14 cellular contexts compared by ENCODE assay signal in genomic region chr1:64848812-64849211, GRCh38.
DNase-seq lines count a peak whose midpoint lies in the region; TF ChIP-seq lines count a peak whose summit lies in the region.
"Had no signal": no experiment of that assay in that cellular context is flagged by ENCODE, and none has a peak within 500 bp of the region (broad histone marks: within the 10 kb centered on the region; RNA-seq: fewer than 3 reads in every experiment).

No MANE protein-coding gene starts in this region.

- peaks cover 2% of the 10 kb centered on the region for H3K27me3 Mint-ChIP-seq in brain
- H3K27me3 Mint-ChIP-seq in HFFc6 (ENCODE audit: insufficient read depth), result no peaks in the 10 kb centered on the region; the same call in none of the 2 replicates

- peak; percentile 94 for DNase-seq in DMS 273 (lab: John Stamatoyannopoulos, UW; ENCODE audit: unreplicated experiment)
- DNase-seq in NCI-H1694 treated with DMSO at 0.1 percent for 48 hours (lab: John Stamatoyannopoulos, UW), result peak; percentile 99
- DNase-seq in retina, result peak; percentile 49
- DNase-seq in HFFc6, result no peak
- DNase-seq in Kasumi-1 (lab: John Stamatoyannopoulos, UW), result no peak
- DNase-seq in stimulated activated naive CD4-positive, alpha-beta T cell treated with Interleukin-2 at 50 U/mL for 16 hours (lab: John Stamatoyannopoulos, UW), result no peak
- DNase-seq: BE2C; CD8-positive, alpha-beta memory T cell; EL; NCI-H1105; NCI-H187 treated with DMSO at 0.1 percent for 48 hours; NCI-H748 treated with DMSO at 0.1 percent for 48 hours; SHP77 had no signal

- H3K9me3 Mint-ChIP-seq in brain (no peaks in the 10 kb centered on the region), HFFc6 (no peaks in the 10 kb centered on the region)
- H3K9me3 Mint-ChIP-seq: CD8-positive, alpha-beta memory T cell had no signal

- peaks cover 73% of the 10 kb centered on the region for H3K36me3 Mint-ChIP-seq in brain
- peaks cover 6% of the 10 kb centered on the region; the same call in 1 of the 2 replicates for H3K36me3 Mint-ChIP-seq in HFFc6 (ENCODE audit: low read depth)

- H3K27ac Mint-ChIP-seq in brain, result peak overlapping the region in 3 of 5 experiments; percentile 24 to 63 (median 27)
- H3K27ac Mint-ChIP-seq in HFFc6, result no peak overlapping the region

- no peak overlapping the region for H3K4me3 Mint-ChIP-seq in brain
- H3K4me3 Mint-ChIP-seq in HFFc6, result no peak overlapping the region
- H3K4me3 Mint-ChIP-seq: CD8-positive, alpha-beta memory T cell had no signal

- TF ChIP-seq CTCF in brain (conservative IDR thresholded peaks at IDR 0.05) (no peak), HFFc6 (IDR thresholded peaks at IDR 0.05) (no peak)

- H3K4me1 Mint-ChIP-seq in brain (no peaks in the 10 kb centered on the region), HFFc6 (ENCODE audit: low read depth) (no peaks in the 10 kb centered on the region)

Comparison
In these comparisons a context has a peak if more than half of its experiments do, and no peak if none do; other contexts are left out.
1. DNase-seq: peak in DMS 273 (single experiment), NCI-H1694 treated with DMSO at 0.1 percent for 48 hours (single experiment) and retina (single experiment); none in HFFc6 (single experiment), Kasumi-1 (0 of 2) and stimulated activated naive CD4-positive, alpha-beta T cell treated with Interleukin-2 at 50 U/mL for 16 hours (single experiment).